Comparison of ENCODE assay signal across 8 cellular contexts in genomic region chr3:105827959-105828358, GRCh38.
A peak's percentile ranks its signal among the peaks of the same experiment; 100 is the strongest.
DNase-seq lines count a peak whose midpoint lies in the region.

No MANE protein-coding gene starts in this region.

- DNase-seq in AG08395 (ENCODE audit: low spot score): peak; percentile 55
- peak; percentile 34 for DNase-seq in HPDE6-E6E7 (ENCODE audit: extremely low spot score)
- DNase-seq in amniotic stem cell (lab: John Stamatoyannopoulos, UW): peak; percentile 11
- peak; percentile 85 for DNase-seq in kidney tubule cell (ENCODE audit: low spot score)
- DNase-seq in HuH-7.5 (ENCODE audit: low spot score): no peak
- DNase-seq in effector CD4-positive, alpha-beta T cell: no peak
- no peak for DNase-seq in NCI-H748 (lab: John Stamatoyannopoulos, UW; ENCODE audit: unreplicated experiment)
- DNase-seq in NCI-H2081 treated with DMSO at 0.1 percent for 48 hours (lab: John Stamatoyannopoulos, UW): no peak

Comparison
In these comparisons a context has a peak if more than half of its experiments do, and no peak if none do; other contexts are left out.
1. DNase-seq: peak in AG08395 (single experiment), HPDE6-E6E7 (single experiment), amniotic stem cell (single experiment) and kidney tubule cell (single experiment); none in HuH-7.5 (single experiment), effector CD4-positive, alpha-beta T cell (single experiment), NCI-H748 (single experiment) and NCI-H2081 treated with DMSO at 0.1 percent for 48 hours (single experiment).